ENCODE assay signal across 9 cellular contexts in genomic region chr3:101070260-101071121, GRCh38.
DNase-seq lines count a peak whose midpoint lies in the region; ATAC-seq, FAIRE-seq and TF ChIP-seq lines count a peak whose summit lies in the region.
"Had no signal": no experiment of that assay in that cellular context is flagged by ENCODE, and none has a peak within 500 bp of the region (broad histone marks: within the 10 kb centered on the region; RNA-seq: fewer than 3 reads in every experiment).

No MANE protein-coding gene starts in this region.

- FAIRE-seq in GM12878 (lab: Jason Lieb, UNC) = no peak

- WGBS in GM12878 (ENCODE audit: insufficient coverage, insufficient replicate concordance, low lambda C conversion rate, missing lambda C conversion rate) = 2% methylated on average over 5 of the region's 5 CpGs

- H3K9ac ChIP-seq in GM12878 (ENCODE audit: control insufficient read depth, insufficient read depth, low read length) = no peak overlapping the region

- CTCF ChIA-PET in GM12878 (lab: Yijun Ruan, JAX) = interaction anchor here (0.6 to 4.5 kb wide), 9 partner anchors 10 to 610 kb away, joined by 3 to 25 read pairs (median 4); no protein-coding TSS in a partner anchor

- peak; percentile 22 to 54 (median 29) for DNase-seq in CD4-positive, CD25-positive, alpha-beta regulatory T cell
- DNase-seq in KBM-7 (peak; percentile 81), T-helper 9 cell (peak; percentile 31), GM12878 (ENCODE audit: low read depth, low spot score) (peak; percentile 7), kidney tubule cell (ENCODE audit: low spot score) (peak; percentile 65)
- DNase-seq in stimulated activated CD8-positive, alpha-beta memory T cell treated with anti-CD3 and anti-CD28 coated beads, Interleukin-15, amount 100 ng/mL, for 48 hours (ENCODE audit: low read depth in 2 of 2) = peak; percentile 31 to 39

- POLR2A ChIA-PET in GM12878 (lab: Charles Lee) = no interaction called here

- RAD21 ChIA-PET in GM12878 (lab: Charles Lee; ENCODE audit: unreplicated experiment) = interaction anchor here (1.5 kb wide), 1 partner anchor 568 kb away, joined by 4 read pairs; no protein-coding TSS in a partner anchor

- H3K4me1 ChIP-seq in CD4-positive, CD25-positive, alpha-beta regulatory T cell (ENCODE audit: control insufficient read depth, insufficient read depth, low read length, poor library complexity, severe bottlenecking) = no peaks in the 10 kb centered on the region
- no peaks in the 10 kb centered on the region for H3K4me1 ChIP-seq in GM12878 (ENCODE audit: control insufficient read depth, insufficient read depth, low read length)

- no peak overlapping the region for H3K4me2 ChIP-seq in GM12878 (ENCODE audit: control insufficient read depth, insufficient read depth)

- H4K20me1 ChIP-seq in GM12878 (ENCODE audit: control insufficient read depth, insufficient read depth) = no peaks in the 10 kb centered on the region

- ATAC-seq in CD4-positive, CD25-positive, alpha-beta regulatory T cell (ENCODE audit: low read depth in 2 of 2) = no peak
- ATAC-seq in GM19324 (IDR thresholded peaks at IDR 0.05; ENCODE audit: low FRiP score, unreplicated experiment) (peak; percentile 76), GM12878 (peak; percentile 99), GM21737 (IDR thresholded peaks at IDR 0.05; ENCODE audit: unreplicated experiment) (no peak)

- no peak overlapping the region for H2AFZ ChIP-seq in GM12878 (ENCODE audit: control insufficient read depth, low read depth, low read length)

- no peak for TF ChIP-seq EP300 in GM12878 (IDR thresholded peaks at IDR 0.05; ENCODE audit: borderline replicate concordance in 1 of 2, control insufficient read depth in 1 of 2, low read depth in 2 of 2, low read length in 2 of 2)

- no TSS peak for BruUV-seq in GM12878 (replicated peaks; lab: Mats Ljungman, UMichigan)

- no peak overlapping the region for H3K4me3 Mint-ChIP-seq in CD4-positive, CD25-positive, alpha-beta regulatory T cell
- H3K4me3 Mint-ChIP-seq: stimulated activated naive CD8-positive, alpha-beta T cell treated with anti-CD3 and anti-CD28 coated beads, Interleukin-15, Interleukin-2, amounts not matched to agents 100 ng/mL and 50 ng/mL, for 24 hours had no signal

- H3K79me2 ChIP-seq in GM12878 (ENCODE audit: control insufficient read depth, insufficient read depth, low read length) = no peaks in the 10 kb centered on the region

- no peaks in the 10 kb centered on the region for H3K36me3 Mint-ChIP-seq in CD4-positive, CD25-positive, alpha-beta regulatory T cell

- H3K36me3 ChIP-seq in CD4-positive, CD25-positive, alpha-beta regulatory T cell (ENCODE audit: control insufficient read depth, insufficient read depth, low read length) = no peaks in the 10 kb centered on the region
- H3K36me3 ChIP-seq in GM12878 (ENCODE audit: control insufficient read depth in 2 of 2, insufficient read depth in 2 of 2, low read length in 1 of 2) = no peaks in the 10 kb centered on the region

- H3K27me3 ChIP-seq in CD4-positive, CD25-positive, alpha-beta regulatory T cell (ENCODE audit: control insufficient read depth, insufficient read depth, low read length) = peaks cover 5% of the 10 kb centered on the region
- no peaks in the 10 kb centered on the region for H3K27me3 ChIP-seq in GM12878 (replicated peaks in 1 of 2; ENCODE audit: control insufficient read depth in 2 of 2, insufficient read depth in 2 of 2, low read length in 1 of 2)

- H3K4me1 Mint-ChIP-seq in CD4-positive, CD25-positive, alpha-beta regulatory T cell = no peaks in the 10 kb centered on the region

- peak; percentile 76 for TF ChIP-seq RAD21 in GM12878 (IDR thresholded peaks at IDR 0.05; ENCODE audit: insufficient read depth, low read depth, low read length)

- SMC1A ChIA-PET in GM12878 (lab: Charles Lee; ENCODE audit: uncharacterized antibody, unreplicated experiment) = interaction anchor here (0.6 to 2.4 kb wide), 7 partner anchors 10 to 605 kb away, joined by 3 to 18 read pairs (median 3); no protein-coding TSS in a partner anchor

- H3K27ac ChIP-seq in CD4-positive, CD25-positive, alpha-beta regulatory T cell (ENCODE audit: insufficient read depth, low read length, poor library complexity, severe bottlenecking) = no peak overlapping the region
- H3K27ac ChIP-seq in GM12878 (ENCODE audit: control insufficient read depth, insufficient read depth) = no peak overlapping the region

- intact Hi-C loops in GM12878 (cut with micrococcal nuclease; ENCODE audit: unreplicated experiment) = loop anchor here (1.0 kb wide), 3 partner anchors 126 to 566 kb away; no protein-coding TSS in a partner anchor

- TF ChIP-seq CTCF in GM12878 (IDR thresholded peaks at IDR 0.05 in 2 of 3, conservative IDR thresholded peaks at IDR 0.05 in 1 of 3; ENCODE audit: control insufficient read depth in 2 of 3, extremely low read depth in 1 of 3, insufficient read depth in 1 of 3, low read depth in 3 of 3, low read length in 3 of 3) = peak; percentile 60 to 92 (median 87)

- no peak for TF ChIP-seq POLR2A in GM12878 (IDR thresholded peaks at IDR 0.05; ENCODE audit: low read depth, low read length)

- H3K4me3 ChIP-seq in CD4-positive, CD25-positive, alpha-beta regulatory T cell (ENCODE audit: low read depth, low read length) = no peak overlapping the region
- H3K4me3 ChIP-seq in GM12878 = no peak overlapping the region

- peaks cover 18% of the 10 kb centered on the region for H3K27me3 Mint-ChIP-seq in CD4-positive, CD25-positive, alpha-beta regulatory T cell

- no peaks in the 10 kb centered on the region for H3K9me3 ChIP-seq in CD4-positive, CD25-positive, alpha-beta regulatory T cell (ENCODE audit: control insufficient read depth in 2 of 2, low read length in 2 of 2)
- no peaks in the 10 kb centered on the region for H3K9me3 ChIP-seq in GM12878 (replicated peaks; ENCODE audit: control insufficient read depth, insufficient read depth, low read length)

- no peak overlapping the region for H3K27ac Mint-ChIP-seq in CD4-positive, CD25-positive, alpha-beta regulatory T cell
- H3K27ac Mint-ChIP-seq: stimulated activated naive CD8-positive, alpha-beta T cell treated with anti-CD3 and anti-CD28 coated beads, Interleukin-15, Interleukin-2, amounts not matched to agents 100 ng/mL and 50 ng/mL, for 24 hours had no signal

- H3K9me3 Mint-ChIP-seq in CD4-positive, CD25-positive, alpha-beta regulatory T cell = no peaks in the 10 kb centered on the region
- H3K9me3 Mint-ChIP-seq: stimulated activated naive CD8-positive, alpha-beta T cell treated with anti-CD3 and anti-CD28 coated beads, Interleukin-15, Interleukin-2, amounts not matched to agents 100 ng/mL and 50 ng/mL, for 24 hours had no signal

- in situ Hi-C loops in KBM-7 (cut with MboI; ENCODE audit: low pct_unique_long_range_greater_than_20kb, low sequenced_read_pairs) = no loop called here
- in situ Hi-C loops in GM12878 (cut with MboI) = loop anchor here (5.0 kb wide), 2 partner anchors 312 to 567 kb away; no protein-coding TSS in a partner anchor

TF ChIP-seq in GM12878, 131 proteins besides CTCF, POLR2A, EP300 and RAD21 (continues in another document):
- TF ChIP-seq FOXM1 (IDR thresholded peaks at IDR 0.05; ENCODE audit: low read depth, low read length) = no peak
- peak in 1 of 2 experiments; percentile 30; a peak in 1 of 4 replicates for TF ChIP-seq IKZF2 (IDR thresholded peaks at IDR 0.05)
- TF ChIP-seq BCLAF1 (IDR thresholded peaks at IDR 0.05) = no peak
- no peak for TF ChIP-seq ZNF384 (IDR thresholded peaks at IDR 0.05; ENCODE audit: borderline replicate concordance, low read depth, low read length)
- no peak for TF ChIP-seq PBX3 (IDR thresholded peaks at IDR 0.05; ENCODE audit: insufficient replicate concordance, low read depth, low read length)
- no peak; the same call in 1 of the 2 replicates for TF ChIP-seq IKZF1 (conservative IDR thresholded peaks at IDR 0.05)
- peak; percentile 78 for TF ChIP-seq SMC3 (IDR thresholded peaks at IDR 0.05; ENCODE audit: borderline replicate concordance, low read length)
- no peak for TF ChIP-seq FOXK2 (IDR thresholded peaks at IDR 0.05)
- no peak for TF ChIP-seq ZNF207 (IDR thresholded peaks at IDR 0.05; ENCODE audit: borderline replicate concordance)
- TF ChIP-seq STAT1 (conservative IDR thresholded peaks at IDR 0.05) = no peak
- no peak for TF ChIP-seq MEF2A (IDR thresholded peaks at IDR 0.05; ENCODE audit: insufficient read depth, low read depth, low read length)

Comparison
In these comparisons a context has a peak if more than half of its experiments do, and no peak if none do; other contexts are left out.
1. ATAC-seq: peak in GM19324 (single experiment) and GM12878 (single experiment); none in CD4-positive, CD25-positive, alpha-beta regulatory T cell (0 of 2) and GM21737 (single experiment).
2. DNase-seq: peak in every context shown above with its lines; median percentile 81 in KBM-7; 65 in kidney tubule cell; 35 in stimulated activated CD8-positive, alpha-beta memory T cell treated with anti-CD3 and anti-CD28 coated beads, Interleukin-15, amount 100 ng/mL, for 48 hours; 31 in T-helper 9 cell; 29 in CD4-positive, CD25-positive, alpha-beta regulatory T cell; 7 in GM12878.